In genomic region chr5:178569485-178569884, GRCh38 we compare ENCODE assay signal across 27 cellular contexts. TPM values are rescaled to one million over a fixed set of nuclear protein-coding genes. Genes with fewer than 3 reads are reported as not detected.
A peak's percentile ranks its signal among the peaks of the same experiment; 100 is the strongest.
DNase-seq lines count a peak whose midpoint lies in the region; ATAC-seq, FAIRE-seq and TF ChIP-seq lines count a peak whose summit lies in the region.
"Had no signal": no experiment of that assay in that cellular context is flagged by ENCODE, and none has a peak within 500 bp of the region (broad histone marks: within the 10 kb centered on the region; RNA-seq: fewer than 3 reads in every experiment).

No MANE protein-coding gene starts in this region.

- no peak for FAIRE-seq in astrocyte (lab: Jason Lieb, UNC)

- in situ Hi-C loops in KBM-7 (cut with MboI; ENCODE audit: low pct_unique_long_range_greater_than_20kb, low sequenced_read_pairs): no loop called here

- H3K4me3 Mint-ChIP-seq in astrocyte (ENCODE audit: unreplicated experiment): no peak overlapping the region
- H3K4me3 Mint-ChIP-seq: CD14-positive monocyte had no signal

- peaks cover 11% of the 10 kb centered on the region for H3K27me3 Mint-ChIP-seq in astrocyte (ENCODE audit: low read depth, unreplicated experiment)

- ATAC-seq in GM19467 (IDR thresholded peaks at IDR 0.05; ENCODE audit: unreplicated experiment): no peak
- ATAC-seq in GM21526 (IDR thresholded peaks at IDR 0.05; ENCODE audit: low FRiP score, unreplicated experiment): no peak

- peaks cover 3% of the 10 kb centered on the region for H3K36me3 Mint-ChIP-seq in astrocyte (ENCODE audit: low read depth, unreplicated experiment)

- H3K9me3 ChIP-seq in MG63: peaks cover 5% of the 10 kb centered on the region; the same call in 1 of the 2 replicates
- H3K9me3 ChIP-seq in astrocyte (ENCODE audit: insufficient read depth, low read depth, low read length): no peaks in the 10 kb centered on the region
- H3K9me3 ChIP-seq: BE2C had no signal

- no peak overlapping the region for H3K4me2 ChIP-seq in astrocyte (ENCODE audit: low read length)

- H3K27me3 ChIP-seq in MG63 (no peaks in the 10 kb centered on the region), astrocyte (ENCODE audit: insufficient read depth, low read length) (no peaks in the 10 kb centered on the region)
- H3K27me3 ChIP-seq: BE2C had no signal

- peak; percentile 67 for DNase-seq in MG63
- DNase-seq in NB4 (ENCODE audit: low read depth): peak; percentile 70
- no peak for DNase-seq in astrocyte (ENCODE audit: low read depth)
- peak; percentile 43 for DNase-seq in kidney tubule cell (ENCODE audit: low spot score)
- DNase-seq in NCI-H82 (lab: John Stamatoyannopoulos, UW): no peak
- no peak for DNase-seq in KBM-7
- DNase-seq: BE2C; Calu3; DMS79 treated with DMSO at 0.1 percent for 48 hours; GOT3; HCEC 1CT; Karpas-422; NCI-H1092 treated with DMSO at 0.1 percent for 48 hours; NCI-H1436 treated with DMSO at 0.1 percent for 48 hours; NCI-H187 treated with DMSO at 0.1 percent for 48 hours; NCI-H2171 treated with DMSO at 0.1 percent for 48 hours; NCI-H524; NCI-H748 treated with DMSO at 0.1 percent for 48 hours; NK-92 treated with Interleukin-12 subunit alpha and Interleukin-12 subunit beta, amount 100 ng/mL, for 24 hours; Right ventricle myocardium superior; RPMI8226 had no signal

- H3K9me3 Mint-ChIP-seq in astrocyte (ENCODE audit: unreplicated experiment): peaks cover 9% of the 10 kb centered on the region

- TF ChIP-seq POLR2A in NB4 (IDR thresholded peaks at IDR 0.05; ENCODE audit: extremely low read depth, insufficient read length): no peak

- H2AFZ ChIP-seq in astrocyte (ENCODE audit: low read depth, low read length): no peak overlapping the region

- H3K4me1 Mint-ChIP-seq in astrocyte (ENCODE audit: low read depth, unreplicated experiment): no peaks in the 10 kb centered on the region

- peak overlapping the region; percentile 28 for H3K27ac Mint-ChIP-seq in astrocyte (ENCODE audit: unreplicated experiment)
- H3K27ac Mint-ChIP-seq: CD14-positive monocyte had no signal

- no peaks in the 10 kb centered on the region for H4K20me1 ChIP-seq in astrocyte (ENCODE audit: insufficient read depth, low read length)

- H3K27ac ChIP-seq in astrocyte (ENCODE audit: low read depth, low read length): no peak overlapping the region
- H3K27ac ChIP-seq: HL-60 had no signal

- no peak for TF ChIP-seq CTCF in NB4 (IDR thresholded peaks at IDR 0.05; ENCODE audit: low read depth, low read length)
- TF ChIP-seq CTCF in astrocyte (IDR thresholded peaks at IDR 0.05; ENCODE audit: insufficient read depth, low read depth, low read length): no peak

- H3K4me3 ChIP-seq in MG63 (no peak overlapping the region), NB4 (ENCODE audit: low read depth, low read length) (no peak overlapping the region), astrocyte (ENCODE audit: insufficient read depth, low read depth, low read length) (no peak overlapping the region)

- peaks cover 77% of the 10 kb centered on the region for H3K36me3 ChIP-seq in MG63
- H3K36me3 ChIP-seq in astrocyte (ENCODE audit: insufficient read depth, low read length): no peaks in the 10 kb centered on the region
- H3K36me3 ChIP-seq: BE2C had no signal

- H3K9ac ChIP-seq in astrocyte (ENCODE audit: low read length): no peak overlapping the region

- H3K4me1 ChIP-seq in astrocyte (ENCODE audit: insufficient read depth, low read length): no peaks in the 10 kb centered on the region
- H3K4me1 ChIP-seq: BE2C had no signal

- H3K79me2 ChIP-seq in astrocyte (ENCODE audit: insufficient read depth, low read length): no peaks in the 10 kb centered on the region

RNA-seq across cellular contexts. Expression of gene COL23A1, which starts 20.7 kb away (rescaled TPM):
- 89.5 and 107 TPM in 2 replicates for total RNA-seq in MG63 (2014; rRNA removed; shearing (Covaris generic); ENCODE audit: low replicate concordance)
- 0.16 and 0.19 TPM in 2 replicates for total RNA-seq in astrocyte
- total RNA-seq: A673; Calu3; T-helper 1 cell treated with Interleukin-12 subunit alpha and Interleukin-12 subunit beta and Interleukin-4 antibody, amounts not matched to agents 30 ng/mL and 1 ng/mL, for 36 hours had no signal

RNA-seq across cellular contexts. Expression of gene CLK4, which starts 57.4 kb away (rescaled TPM):
- total RNA-seq in MG63 (2014; rRNA removed; shearing (Covaris generic); ENCODE audit: low replicate concordance): 10.0 and 34.1 TPM in 2 replicates
- total RNA-seq in astrocyte: 15.4 and 16.5 TPM in 2 replicates

Comparison
In these comparisons a context has a peak if more than half of its experiments do, and no peak if none do; other contexts are left out.
1. DNase-seq: peak in MG63 (single experiment), NB4 (single experiment) and kidney tubule cell (single experiment); none in astrocyte (single experiment), NCI-H82 (single experiment) and KBM-7 (single experiment).
2. RNA of gene COL23A1, which starts 20.7 kb away (total RNA-seq): 89.5 to 107 TPM in MG63; 0.16 to 0.19 TPM in astrocyte; every median in the first group is over 10 times any median in the second.